15 cellular contexts compared by ENCODE assay signal in genomic region chr7:109950256-109950655, GRCh38.
"Had no signal": no experiment of that assay in that cellular context is flagged by ENCODE, and none has a peak within 500 bp of the region (broad histone marks: within the 10 kb centered on the region; RNA-seq: fewer than 3 reads in every experiment).

No MANE protein-coding gene starts in this region.

- H2AFZ ChIP-seq: parathyroid adenoma had no signal

- H3K4me3 ChIP-seq: colonic mucosa, gastrocnemius medialis, lower lobe of right lung, stomach, thoracic aorta had no signal

- H3K36me3 Mint-ChIP-seq: activated CD8-positive, alpha-beta memory T cell treated with anti-CD3 and anti-CD28 coated beads, Interleukin-2, amount 10 ng/mL, durations not matched to agents 7 days and 5 days; activated naive CD4-positive, alpha-beta T cell treated with anti-CD3 and anti-CD28 coated beads, Interleukin-2, amount 50 U/mL, for 24 hours; naive B cell had no signal

- H3K9me3 Mint-ChIP-seq: activated T-cell treated with anti-CD3 and anti-CD28 coated beads, Interleukin-2, amount 50 U/mL, for 24 hours had no signal

- H3K9ac ChIP-seq: parathyroid adenoma had no signal

- DNase-seq: activated CD4-positive, alpha-beta T cell treated with anti-CD3 and anti-CD28 coated beads, Interleukin-2, amount 50 U/mL, for 4 hours; activated CD8-positive, alpha-beta memory T cell treated with anti-CD3 and anti-CD28 coated beads, Interleukin-2, amount 10 ng/mL, durations not matched to agents 7 days and 5 days; activated effector memory CD4-positive, alpha-beta T cell treated with Interleukin-2 at 50 U/mL for 16 hours; activated T-cell treated with anti-CD3 and anti-CD28 coated beads, Interleukin-2, amount 50 U/mL, for 24 hours; caudate nucleus; colonic mucosa; gastrocnemius medialis; lower lobe of right lung; naive B cell; stimulated activated CD4-positive, alpha-beta T cell treated with anti-CD3 and anti-CD28 coated beads, Interleukin-4, amount 100 ng/mL, for 4 hours; stomach had no signal

- H3K27ac ChIP-seq: colonic mucosa, gastrocnemius medialis, lower lobe of right lung, parathyroid adenoma, stomach, thoracic aorta had no signal

- H3K4me1 ChIP-seq: colonic mucosa, gastrocnemius medialis, lower lobe of right lung, parathyroid adenoma, stomach had no signal

- H3K36me3 ChIP-seq: colonic mucosa, gastrocnemius medialis, lower lobe of right lung, stomach, thoracic aorta had no signal

- H3K27me3 Mint-ChIP-seq: activated CD8-positive, alpha-beta memory T cell treated with anti-CD3 and anti-CD28 coated beads, Interleukin-2, amount 10 ng/mL, durations not matched to agents 7 days and 5 days; activated T-cell treated with anti-CD3 and anti-CD28 coated beads, Interleukin-2, amount 50 U/mL, for 24 hours; naive B cell had no signal

- H3K27me3 ChIP-seq: colonic mucosa, gastrocnemius medialis, stomach had no signal

- ATAC-seq: activated CD4-positive, CD25-positive, alpha-beta regulatory T cell treated with anti-CD3 and anti-CD28 coated beads, Interleukin-2, amount 50 U/mL, for 24 hours; activated CD8-positive, alpha-beta memory T cell treated with anti-CD3 and anti-CD28 coated beads, Interleukin-2, amount 10 ng/mL, durations not matched to agents 7 days and 5 days; gastrocnemius medialis; lower lobe of right lung had no signal

- H3K9me3 ChIP-seq: colonic mucosa, gastrocnemius medialis, lower lobe of right lung, stomach, thoracic aorta had no signal

- H3K4me3 Mint-ChIP-seq: activated CD8-positive, alpha-beta memory T cell treated with anti-CD3 and anti-CD28 coated beads, Interleukin-2, amount 10 ng/mL, durations not matched to agents 7 days and 5 days; activated naive CD4-positive, alpha-beta T cell treated with anti-CD3 and anti-CD28 coated beads, Interleukin-2, amount 50 U/mL, for 24 hours; activated T-cell treated with anti-CD3 and anti-CD28 coated beads, Interleukin-2, amount 50 U/mL, for 24 hours; naive B cell had no signal

- H3K4me1 Mint-ChIP-seq: activated CD8-positive, alpha-beta memory T cell treated with anti-CD3 and anti-CD28 coated beads, Interleukin-2, amount 10 ng/mL, durations not matched to agents 7 days and 5 days; activated naive CD4-positive, alpha-beta T cell treated with anti-CD3 and anti-CD28 coated beads, Interleukin-2, amount 50 U/mL, for 24 hours; naive B cell had no signal

- H3K27ac Mint-ChIP-seq: activated CD8-positive, alpha-beta memory T cell treated with anti-CD3 and anti-CD28 coated beads, Interleukin-2, amount 10 ng/mL, durations not matched to agents 7 days and 5 days; activated naive CD4-positive, alpha-beta T cell treated with anti-CD3 and anti-CD28 coated beads, Interleukin-2, amount 50 U/mL, for 24 hours; activated T-cell treated with anti-CD3 and anti-CD28 coated beads, Interleukin-2, amount 50 U/mL, for 24 hours; naive B cell had no signal
